8 cellular contexts compared by ENCODE assay signal in the genomic region with DNA sequence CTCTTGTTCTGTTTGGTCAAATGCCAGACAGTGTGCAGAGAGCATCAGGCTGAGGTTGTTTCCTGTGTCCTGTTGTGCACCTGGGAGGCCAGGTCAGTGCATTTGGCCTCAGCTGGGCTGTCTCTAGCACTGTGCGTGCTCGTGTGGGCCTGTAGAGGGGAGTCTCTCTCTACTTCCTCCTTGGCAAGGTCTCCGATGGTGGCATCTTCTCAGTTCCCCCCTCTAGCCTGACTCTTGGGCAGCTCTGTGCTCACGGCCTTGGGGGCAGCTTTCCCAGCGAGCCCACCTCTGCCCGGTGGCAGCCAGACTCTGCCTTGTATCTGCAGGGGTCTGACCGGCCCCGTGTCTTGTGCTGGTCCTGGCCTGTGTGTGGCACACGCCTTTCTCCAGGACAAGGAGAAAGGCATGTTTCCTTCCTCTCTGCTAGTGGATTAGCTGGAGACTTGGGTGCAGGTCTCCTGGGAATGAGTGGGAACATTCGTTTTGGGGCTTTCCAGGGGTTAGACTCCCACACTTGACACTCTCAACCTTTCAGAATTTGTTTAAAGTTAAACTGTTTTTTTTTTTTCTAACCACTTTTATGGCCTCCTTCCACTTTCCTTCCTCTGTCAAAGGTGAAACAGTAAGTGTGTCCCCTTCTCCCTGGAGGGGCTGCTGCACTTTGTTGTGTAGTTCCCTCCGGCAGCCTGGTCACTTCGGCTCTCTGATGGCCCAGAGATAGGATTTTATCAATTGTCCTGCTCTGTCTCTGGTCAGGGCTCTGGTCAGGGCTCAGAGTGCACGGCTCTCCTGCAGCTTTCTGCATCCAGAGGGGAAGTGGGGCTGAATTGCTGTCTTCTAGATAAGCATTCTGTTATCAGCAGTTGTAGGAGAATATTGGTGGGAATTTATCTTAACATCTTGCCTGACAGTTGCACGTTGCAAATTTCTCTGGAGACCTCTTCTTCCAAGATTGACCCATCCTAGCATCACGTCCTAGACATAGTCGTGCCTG.
DNase-seq lines count a peak whose midpoint lies in the region; ATAC-seq and TF ChIP-seq lines count a peak whose summit lies in the region.

No MANE protein-coding gene starts in this region.

- DNase-seq in Kasumi-1 (lab: John Stamatoyannopoulos, UW) (peak; percentile 74 to 85), AG20443 (ENCODE audit: low spot score) (no peak), NCI-H1694 (lab: John Stamatoyannopoulos, UW) (no peak), HuH-7.5 (ENCODE audit: low spot score) (no peak)

- no peaks in the 10 kb centered on the region for H3K27me3 ChIP-seq in neutrophil

- H3K27ac ChIP-seq in cingulate gyrus (ENCODE audit: low read depth, low read length) (peak overlapping the region; percentile 67), neutrophil (peak overlapping the region; percentile 83)

- no peaks in the 10 kb centered on the region for H3K9me3 ChIP-seq in neutrophil

- H3K4me1 ChIP-seq in neutrophil (ENCODE audit: control insufficient read depth in 1 of 2, insufficient read depth in 1 of 2, low read depth in 1 of 2, low read length in 1 of 2), result peaks cover 27 to 29% of the 10 kb centered on the region in 2 experiments

- peaks cover 15% of the 10 kb centered on the region for H3K36me3 ChIP-seq in neutrophil

- ATAC-seq in GM18498 (IDR thresholded peaks at IDR 0.05; ENCODE audit: unreplicated experiment), result peak; percentile 87
- peak; percentile 86 for ATAC-seq in GM21723 (IDR thresholded peaks at IDR 0.05; ENCODE audit: unreplicated experiment)

- H3K4me3 ChIP-seq in neutrophil (ENCODE audit: low read depth in 1 of 2, low read length in 1 of 2), result no peak overlapping the region

- no peak for TF ChIP-seq CTCF in neutrophil (IDR thresholded peaks at IDR 0.05)

Comparison
In these comparisons a context has a peak if more than half of its experiments do, and no peak if none do; other contexts are left out.
1. DNase-seq: peak in Kasumi-1 (2 of 2); none in AG20443 (single experiment), NCI-H1694 (single experiment) and HuH-7.5 (single experiment).